In genomic region chr11:11558826-11559225, GRCh38 we compare ENCODE assay signal across 15 cellular contexts.
"Had no signal": no experiment of that assay in that cellular context is flagged by ENCODE, and none has a peak within 500 bp of the region (broad histone marks: within the 10 kb centered on the region; RNA-seq: fewer than 3 reads in every experiment).

No MANE protein-coding gene starts in this region.

- H3K36me3 ChIP-seq: ascending aorta, ovary, stomach, thoracic aorta, vagina had no signal

- H3K27ac ChIP-seq: ascending aorta, hepatocyte, ovary, stomach, thoracic aorta, vagina had no signal

- DNase-seq: activated CD4-positive, alpha-beta memory T cell treated with anti-CD3 and anti-CD28 coated beads, Interleukin-2, amount 10 ng/mL, durations not matched to agents 7 days and 5 days; activated CD4-positive, alpha-beta T cell treated with anti-CD3 and anti-CD28 coated beads for 36 hours; activated T-cell treated with anti-CD3 and anti-CD28 coated beads, Interleukin-2, amount 50 U/mL, for 72 hours; effector CD4-positive, alpha-beta T cell; ovary; stimulated activated CD4-positive, alpha-beta T cell treated with anti-CD3 and anti-CD28 coated beads, Interleukin-15, amount 100 ng/mL, for 24 hours; stimulated activated CD4-positive, alpha-beta T cell treated with anti-CD3 and anti-CD28 coated beads, Interleukin-4, amount 100 ng/mL, for 24 hours; stomach; T-helper 9 cell had no signal

- H3K4me3 ChIP-seq: ascending aorta, coronary artery, hepatocyte, ovary, stomach, thoracic aorta, vagina had no signal

- FAIRE-seq: endothelial cell of umbilical vein had no signal

- H3K9me3 ChIP-seq: ascending aorta, ovary, stomach, thoracic aorta, vagina had no signal
